In the genomic region with DNA sequence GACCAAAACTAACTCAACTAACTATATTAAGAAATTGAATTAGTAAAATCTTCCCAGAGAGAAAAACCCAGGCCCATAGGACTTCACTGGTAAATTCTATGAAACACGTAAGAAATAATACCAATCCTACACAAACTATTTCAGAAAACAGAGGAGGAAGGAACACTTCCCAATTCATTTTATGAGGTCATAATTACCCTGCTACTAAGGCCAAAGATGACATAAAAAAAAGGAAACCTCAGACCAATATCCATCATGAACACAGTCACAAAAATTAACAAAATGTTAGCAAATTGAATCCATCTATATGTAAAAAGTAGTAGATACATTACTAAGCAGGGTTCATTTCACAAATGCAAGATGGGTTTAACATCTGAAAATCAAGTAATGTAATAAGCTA, we compare ENCODE assay signal across 32 cellular contexts. TPM values are rescaled to one million over a fixed set of nuclear protein-coding genes. Genes with fewer than 3 reads are reported as not detected.
"Had no signal": no experiment of that assay in that cellular context is flagged by ENCODE, and none has a peak within 500 bp of the region (broad histone marks: within the 10 kb centered on the region; RNA-seq: fewer than 3 reads in every experiment).

No MANE protein-coding gene starts in this region.

- H3K27ac Mint-ChIP-seq: natural killer cell treated with Interleukin-12 subunit alpha and Interleukin-12 subunit beta and Interleukin-15 and Interleukin-18, amount 100 ng/mL, for 72 hours; stimulated activated effector memory CD8-positive, alpha-beta T cell treated with anti-CD3 and anti-CD28 coated beads, Interleukin-12 subunit alpha, Interleukin-12 subunit beta, amount 100 ng/mL, for 72 hours; stimulated activated naive CD8-positive, alpha-beta T cell treated with anti-CD3 and anti-CD28 coated beads, Interleukin-15, Interleukin-2, amounts not matched to agents 100 ng/mL and 50 ng/mL, for 24 hours had no signal

- ATAC-seq: naive thymus-derived CD4-positive, alpha-beta T cell; natural killer cell treated with Interleukin-12 subunit alpha and Interleukin-12 subunit beta and Interleukin-15 and Interleukin-18, amount 100 ng/mL, for 72 hours; pancreas; right cardiac atrium; stimulated activated effector memory CD8-positive, alpha-beta T cell treated with anti-CD3 and anti-CD28 coated beads, Interleukin-12 subunit alpha, Interleukin-12 subunit beta, amount 100 ng/mL, for 72 hours had no signal

- H3K27me3 Mint-ChIP-seq: naive thymus-derived CD4-positive, alpha-beta T cell; natural killer cell treated with Interleukin-12 subunit alpha and Interleukin-12 subunit beta and Interleukin-15 and Interleukin-18, amount 100 ng/mL, for 72 hours; stimulated activated naive CD8-positive, alpha-beta T cell treated with anti-CD3 and anti-CD28 coated beads, Interleukin-15, Interleukin-2, amounts not matched to agents 100 ng/mL and 50 ng/mL, for 24 hours had no signal

- H3K27ac ChIP-seq: left ventricle myocardium inferior, pancreas, prostate gland, sigmoid colon, spleen, tibial nerve, upper lobe of left lung, vagina had no signal

- H3K4me3 ChIP-seq: left ventricle myocardium inferior, lung, pancreas, prostate gland, sigmoid colon, spleen, tibial nerve, upper lobe of left lung, vagina had no signal

- H3K27me3 ChIP-seq: pancreas, sigmoid colon, spleen, tibial nerve, upper lobe of left lung, vagina had no signal

- H3K36me3 Mint-ChIP-seq: natural killer cell treated with Interleukin-12 subunit alpha and Interleukin-12 subunit beta and Interleukin-15 and Interleukin-18, amount 100 ng/mL, for 72 hours had no signal

- H3K4me3 Mint-ChIP-seq: mesothelial cell of epicardium; natural killer cell treated with Interleukin-12 subunit alpha and Interleukin-12 subunit beta and Interleukin-15 and Interleukin-18, amount 100 ng/mL, for 72 hours; stimulated activated effector memory CD8-positive, alpha-beta T cell treated with anti-CD3 and anti-CD28 coated beads, Interleukin-12 subunit alpha, Interleukin-12 subunit beta, amount 100 ng/mL, for 72 hours; stimulated activated naive CD8-positive, alpha-beta T cell treated with anti-CD3 and anti-CD28 coated beads, Interleukin-15, Interleukin-2, amounts not matched to agents 100 ng/mL and 50 ng/mL, for 24 hours had no signal

- H3K4me1 ChIP-seq: prostate gland had no signal

- H3K36me3 ChIP-seq: left ventricle myocardium inferior, pancreas, prostate gland, sigmoid colon, upper lobe of left lung, vagina had no signal

- DNase-seq: hypothalamus; islet precursor cell; left ventricle myocardium inferior; mesendoderm; naive thymus-derived CD4-positive, alpha-beta T cell; nucleus accumbens; pancreas; posterior cingulate gyrus; retina; right cardiac atrium; sigmoid colon; small intestine; spleen; stimulated activated CD4-positive, alpha-beta T cell treated with anti-CD3 and anti-CD28 coated beads, Interleukin-4, amount 100 ng/mL, for 24 hours; stimulated activated naive CD4-positive, alpha-beta T cell; substantia nigra; upper lobe of left lung had no signal

- H3K9me3 Mint-ChIP-seq: natural killer cell treated with Interleukin-12 subunit alpha and Interleukin-12 subunit beta and Interleukin-15 and Interleukin-18, amount 100 ng/mL, for 72 hours; stimulated activated effector memory CD8-positive, alpha-beta T cell treated with anti-CD3 and anti-CD28 coated beads, Interleukin-12 subunit alpha, Interleukin-12 subunit beta, amount 100 ng/mL, for 72 hours; stimulated activated naive CD8-positive, alpha-beta T cell treated with anti-CD3 and anti-CD28 coated beads, Interleukin-15, Interleukin-2, amounts not matched to agents 100 ng/mL and 50 ng/mL, for 24 hours had no signal

- H3K9me3 ChIP-seq: left ventricle myocardium inferior, pancreas, prostate gland, sigmoid colon, spleen, tibial nerve, upper lobe of left lung, vagina had no signal

RNA-seq across cellular contexts. Expression of a gene that starts 33.0 kb away (rescaled TPM):
- total RNA-seq: mononuclear cell, myocyte had no signal

RNA-seq across cellular contexts. Expression of a gene that starts 56.3 kb away (rescaled TPM):
- total RNA-seq: kidney epithelial cell; left ventricle myocardium inferior; lower leg skin; mesothelial cell of epicardium; mononuclear cell; myocyte; naive thymus-derived CD4-positive, alpha-beta T cell; natural killer cell treated with Interleukin-12 subunit alpha and Interleukin-12 subunit beta and Interleukin-15 and Interleukin-18, amount 100 ng/mL, for 72 hours; osteoblast; right cardiac atrium; sigmoid colon; spleen; temporal lobe; tibial nerve; urinary bladder; vagina had no signal
